Comparison of ENCODE assay signal across 17 cellular contexts in genomic region chr2:176099737-176100546, GRCh38. TPM values are rescaled to one million over a fixed set of nuclear protein-coding genes. Genes with fewer than 3 reads are reported as not detected.
DNase-seq lines count a peak whose midpoint lies in the region; ATAC-seq and TF ChIP-seq lines count a peak whose summit lies in the region.
"Had no signal": no experiment of that assay in that cellular context is flagged by ENCODE, and none has a peak within 500 bp of the region (broad histone marks: within the 10 kb centered on the region; RNA-seq: fewer than 3 reads in every experiment).

Gene HOXD12 (plus strand): TSS chr2:176099795. CDS start chr2:176099802, 7 bp downstream.

- DNase-seq in activated CD8-positive, alpha-beta memory T cell treated with anti-CD3 and anti-CD28 coated beads for 24 hours = peak; percentile 56
- no peak for DNase-seq in activated CD8-positive, alpha-beta memory T cell treated with anti-CD3 and anti-CD28 coated beads, Interleukin-2, amount 50 U/mL, for 4 hours
- DNase-seq in SJCRH30 (no peak), GM13976 (ENCODE audit: low spot score) (no peak), NCI-H1048 (lab: John Stamatoyannopoulos, UW) (no peak)
- peak; percentile 22 for DNase-seq in stimulated activated CD8-positive, alpha-beta memory T cell treated with anti-CD3 and anti-CD28 coated beads, Interleukin-4, amount 100 ng/mL, for 48 hours
- DNase-seq: ACHN, NCI-H1930, NCI-H524 treated with DMSO at 0.1 percent for 48 hours, testis had no signal

- no peak for TF ChIP-seq CTCF in GM13976 (IDR thresholded peaks at IDR 0.05; ENCODE audit: borderline replicate concordance, control extremely low read depth, extremely low read depth, insufficient read depth, missing control alignments)

- H3K4me3 ChIP-seq in SJCRH30 (peak within 1 kb of the TSS; percentile 73), iPS-18c (ENCODE audit: insufficient read depth, low read depth, low read length) (peak within 1 kb of the TSS; percentile 20; the same call in 1 of the 2 replicates)
- H3K4me3 ChIP-seq: testis had no signal

- H3K4me1 ChIP-seq in SJCRH30 = no peaks in the 10 kb centered on the region

- no peak within 1 kb of the TSS; the same call in 1 of the 2 replicates for H3K27ac ChIP-seq in SJCRH30
- H3K27ac ChIP-seq: testis had no signal

- in situ Hi-C loops in GM13976 (cut with MboI; ENCODE audit: low sequenced_read_pairs, unreplicated experiment) = loop anchor here (25.0 kb wide), 1 partner anchor 738 kb away; no protein-coding TSS in a partner anchor

- no peaks in the 10 kb centered on the region for H3K27me3 ChIP-seq in SJCRH30

- H3K9me3 ChIP-seq in SJCRH30 (replicated peaks) = no peaks in the 10 kb centered on the region
- peaks cover 2% of the 10 kb centered on the region for H3K9me3 ChIP-seq in iPS-18c (ENCODE audit: control insufficient read depth, insufficient read depth, low read length)
- H3K9me3 ChIP-seq: testis had no signal

- no peak for ATAC-seq in GM18868 (IDR thresholded peaks at IDR 0.05; ENCODE audit: unreplicated experiment)

- H3K36me3 ChIP-seq in SJCRH30 = no peaks in the 10 kb centered on the region

RNA-seq across cellular contexts. Expression of gene HOXD12, which starts in this region (rescaled TPM):
- 0.10 TPM in 1 of 2 replicates, not detected in the other for total RNA-seq in SJCRH30 (2014; rRNA removed; shearing (Covaris generic))
- total RNA-seq: cerebellum, epithelial cell of proximal tubule, mucosa of gallbladder, posterior vena cava, RPMI7951, testis had no signal

Comparison
In these comparisons a context has a peak if more than half of its experiments do, and no peak if none do; other contexts are left out.
1. DNase-seq: peak in activated CD8-positive, alpha-beta memory T cell treated with anti-CD3 and anti-CD28 coated beads for 24 hours (single experiment) and stimulated activated CD8-positive, alpha-beta memory T cell treated with anti-CD3 and anti-CD28 coated beads, Interleukin-4, amount 100 ng/mL, for 48 hours (single experiment); none in activated CD8-positive, alpha-beta memory T cell treated with anti-CD3 and anti-CD28 coated beads, Interleukin-2, amount 50 U/mL, for 4 hours (single experiment), SJCRH30 (0 of 2), GM13976 (single experiment) and NCI-H1048 (single experiment).